Comparison of ENCODE assay signal across 1 cellular context in the genomic region with DNA sequence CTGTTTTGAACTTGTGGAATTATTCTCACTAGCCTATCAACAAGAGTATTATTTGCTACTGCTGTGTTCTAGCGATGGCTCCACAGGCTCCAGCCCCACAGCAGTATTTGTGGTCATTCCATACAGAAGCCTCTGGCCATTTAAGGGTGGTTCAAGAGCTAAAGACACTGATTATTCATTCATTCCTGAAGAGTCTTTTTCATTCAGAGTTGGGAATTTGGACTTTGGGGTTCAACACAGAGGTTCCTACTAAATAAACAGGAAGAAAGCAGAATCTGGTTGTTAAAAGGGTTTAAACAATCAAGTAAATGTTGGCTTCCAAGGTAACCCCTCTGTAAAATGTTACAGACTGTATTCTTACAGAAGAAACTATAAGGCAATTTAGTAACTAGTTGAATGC.
A peak's percentile ranks its signal among the peaks of the same experiment; 100 is the strongest.
TF ChIP-seq lines count a peak whose summit lies in the region.

No MANE protein-coding gene starts in this region.

TF ChIP-seq in HepG2, 621 proteins besides CTCF, POLR2A, EP300 and RAD21 (continued from another document and continues in another):
- TF ChIP-seq, protein P1, sequence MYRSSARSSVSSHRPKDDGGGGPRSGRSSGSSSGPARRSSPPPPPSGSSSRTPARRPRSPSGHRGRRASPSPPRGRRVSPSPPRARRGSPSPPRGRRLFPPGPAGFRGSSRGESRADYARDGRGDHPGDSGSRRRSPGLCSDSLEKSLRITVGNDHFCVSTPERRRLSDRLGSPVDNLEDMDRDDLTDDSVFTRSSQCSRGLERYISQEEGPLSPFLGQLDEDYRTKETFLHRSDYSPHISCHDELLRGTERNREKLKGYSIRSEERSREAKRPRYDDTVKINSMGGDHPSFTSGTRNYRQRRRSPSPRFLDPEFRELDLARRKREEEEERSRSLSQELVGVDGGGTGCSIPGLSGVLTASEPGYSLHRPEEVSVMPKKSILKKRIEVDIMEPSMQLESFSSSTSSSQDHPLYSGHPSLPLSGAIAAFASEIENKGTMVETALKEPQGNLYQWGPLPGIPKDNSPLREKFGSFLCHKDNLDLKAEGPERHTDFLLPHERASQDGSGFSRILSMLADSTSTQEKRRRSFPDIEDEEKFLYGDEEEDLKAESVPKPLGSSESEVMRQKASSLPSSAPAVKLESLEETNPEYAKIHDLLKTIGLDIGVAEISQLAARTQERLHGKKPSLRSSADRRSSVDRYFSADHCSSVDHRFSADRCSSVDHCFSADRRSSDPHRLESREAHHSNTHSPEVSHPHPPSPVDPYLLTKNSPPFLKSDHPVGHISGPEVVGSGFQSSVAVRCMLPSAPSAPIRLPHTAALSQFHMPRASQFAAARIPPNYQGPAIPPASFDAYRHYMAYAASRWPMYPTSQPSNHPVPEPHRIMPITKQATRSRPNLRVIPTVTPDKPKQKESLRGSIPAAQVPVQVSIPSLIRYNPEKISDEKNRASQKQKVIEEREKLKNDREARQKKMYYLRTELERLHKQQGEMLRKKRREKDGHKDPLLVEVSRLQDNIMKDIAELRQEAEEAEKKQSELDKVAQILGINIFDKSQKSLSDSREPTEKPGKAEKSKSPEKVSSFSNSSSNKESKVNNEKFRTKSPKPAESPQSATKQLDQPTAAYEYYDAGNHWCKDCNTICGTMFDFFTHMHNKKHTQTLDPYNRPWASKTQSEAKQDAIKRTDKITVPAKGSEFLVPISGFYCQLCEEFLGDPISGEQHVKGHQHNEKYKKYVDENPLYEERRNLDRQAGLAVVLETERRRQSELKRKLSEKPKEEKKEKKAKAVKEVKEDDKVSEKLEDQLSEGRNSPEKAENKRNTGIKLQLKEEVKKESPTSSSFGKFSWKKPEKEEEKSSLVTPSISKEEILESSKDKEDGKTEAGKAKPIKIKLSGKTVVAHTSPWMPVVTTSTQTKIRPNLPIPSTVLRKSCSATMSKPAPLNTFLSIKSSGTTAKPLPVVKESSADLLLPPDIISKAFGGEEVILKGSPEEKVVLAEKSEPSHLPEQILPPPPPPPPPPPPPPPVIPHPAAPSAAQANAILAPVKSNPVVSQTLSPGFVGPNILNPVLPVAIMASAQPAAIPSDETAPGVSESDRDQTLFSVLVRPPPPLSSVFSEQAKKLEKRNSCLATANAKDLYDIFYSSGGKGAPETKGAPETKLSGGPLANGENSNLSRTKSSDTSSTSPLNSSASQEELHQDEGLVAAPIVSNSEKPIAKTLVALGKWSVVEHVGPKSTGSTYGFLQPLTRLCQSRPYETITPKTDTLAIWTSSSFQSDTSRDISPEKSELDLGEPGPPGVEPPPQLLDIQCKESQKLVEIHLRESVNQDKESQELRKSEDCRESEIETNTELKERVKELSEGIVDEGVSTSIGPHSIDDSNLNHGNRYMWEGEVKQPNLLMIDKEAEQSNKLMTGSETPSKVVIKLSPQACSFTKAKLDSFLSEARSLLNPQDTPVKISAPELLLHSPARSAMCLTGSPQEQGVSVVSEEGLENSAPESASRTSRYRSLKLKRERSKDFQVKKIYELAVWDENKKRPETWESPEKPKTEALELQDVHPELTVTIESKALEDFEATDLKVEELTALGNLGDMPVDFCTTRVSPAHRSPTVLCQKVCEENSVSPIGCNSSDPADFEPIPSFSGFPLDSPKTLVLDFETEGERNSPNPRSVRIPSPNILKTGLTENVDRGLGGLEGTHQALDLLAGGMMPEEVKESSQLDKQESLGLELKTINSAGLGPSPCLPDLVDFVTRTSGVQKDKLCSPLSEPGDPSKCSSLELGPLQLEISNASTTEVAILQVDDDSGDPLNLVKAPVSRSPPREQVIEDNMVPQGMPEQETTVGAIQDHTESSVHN (CRISPR knock-in tag; IDR thresholded peaks at IDR 0.05) = no peak
- no peak for TF ChIP-seq CEBPZ (IDR thresholded peaks at IDR 0.05; ENCODE audit: low read length)
- TF ChIP-seq POGZ (CRISPR knock-in tag; IDR thresholded peaks at IDR 0.05) = peak; percentile 38; the same call in 1 of the 2 replicates
- no peak for TF ChIP-seq TGIF2 (CRISPR knock-in tag; IDR thresholded peaks at IDR 0.05)
- TF ChIP-seq ZFP1 (CRISPR knock-in tag; IDR thresholded peaks at IDR 0.05) = no peak
- TF ChIP-seq PLRG1 (conservative IDR thresholded peaks at IDR 0.05) = no peak
- no peak for TF ChIP-seq CHCHD3 (CRISPR knock-in tag; IDR thresholded peaks at IDR 0.05)
- TF ChIP-seq PHF21A (CRISPR knock-in tag; IDR thresholded peaks at IDR 0.05) = peak; percentile 52
- peak; percentile 84; the same call in 1 of the 2 replicates for TF ChIP-seq NCOR1 (IDR thresholded peaks at IDR 0.05; ENCODE audit: borderline replicate concordance, low read length)
- no peak for TF ChIP-seq KAT2B (IDR thresholded peaks at IDR 0.05; ENCODE audit: borderline replicate concordance, low read depth, low read length)
- TF ChIP-seq ZNF740 (CRISPR knock-in tag; IDR thresholded peaks at IDR 0.05) = no peak
- TF ChIP-seq, protein P2, sequence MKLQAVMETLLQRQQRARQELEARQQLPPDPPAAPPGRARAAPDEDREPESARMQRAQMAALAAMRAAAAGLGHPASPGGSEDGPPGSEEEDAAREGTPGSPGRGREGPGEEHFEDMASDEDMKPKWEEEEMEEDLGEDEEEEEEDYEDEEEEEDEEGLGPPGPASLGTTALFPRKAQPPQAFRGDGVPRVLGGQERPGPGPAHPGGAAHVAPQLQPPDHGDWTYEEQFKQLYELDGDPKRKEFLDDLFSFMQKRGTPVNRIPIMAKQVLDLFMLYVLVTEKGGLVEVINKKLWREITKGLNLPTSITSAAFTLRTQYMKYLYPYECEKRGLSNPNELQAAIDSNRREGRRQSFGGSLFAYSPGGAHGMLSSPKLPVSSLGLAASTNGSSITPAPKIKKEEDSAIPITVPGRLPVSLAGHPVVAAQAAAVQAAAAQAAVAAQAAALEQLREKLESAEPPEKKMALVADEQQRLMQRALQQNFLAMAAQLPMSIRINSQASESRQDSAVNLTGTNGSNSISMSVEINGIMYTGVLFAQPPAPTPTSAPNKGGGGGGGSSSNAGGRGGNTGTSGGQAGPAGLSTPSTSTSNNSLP (IDR thresholded peaks at IDR 0.05; ENCODE audit: low read depth, low read length) = peak; percentile 83
- TF ChIP-seq ZBTB8A (CRISPR knock-in tag; IDR thresholded peaks at IDR 0.05; ENCODE audit: borderline replicate concordance, low read depth) = no peak
- TF ChIP-seq, protein P3, sequence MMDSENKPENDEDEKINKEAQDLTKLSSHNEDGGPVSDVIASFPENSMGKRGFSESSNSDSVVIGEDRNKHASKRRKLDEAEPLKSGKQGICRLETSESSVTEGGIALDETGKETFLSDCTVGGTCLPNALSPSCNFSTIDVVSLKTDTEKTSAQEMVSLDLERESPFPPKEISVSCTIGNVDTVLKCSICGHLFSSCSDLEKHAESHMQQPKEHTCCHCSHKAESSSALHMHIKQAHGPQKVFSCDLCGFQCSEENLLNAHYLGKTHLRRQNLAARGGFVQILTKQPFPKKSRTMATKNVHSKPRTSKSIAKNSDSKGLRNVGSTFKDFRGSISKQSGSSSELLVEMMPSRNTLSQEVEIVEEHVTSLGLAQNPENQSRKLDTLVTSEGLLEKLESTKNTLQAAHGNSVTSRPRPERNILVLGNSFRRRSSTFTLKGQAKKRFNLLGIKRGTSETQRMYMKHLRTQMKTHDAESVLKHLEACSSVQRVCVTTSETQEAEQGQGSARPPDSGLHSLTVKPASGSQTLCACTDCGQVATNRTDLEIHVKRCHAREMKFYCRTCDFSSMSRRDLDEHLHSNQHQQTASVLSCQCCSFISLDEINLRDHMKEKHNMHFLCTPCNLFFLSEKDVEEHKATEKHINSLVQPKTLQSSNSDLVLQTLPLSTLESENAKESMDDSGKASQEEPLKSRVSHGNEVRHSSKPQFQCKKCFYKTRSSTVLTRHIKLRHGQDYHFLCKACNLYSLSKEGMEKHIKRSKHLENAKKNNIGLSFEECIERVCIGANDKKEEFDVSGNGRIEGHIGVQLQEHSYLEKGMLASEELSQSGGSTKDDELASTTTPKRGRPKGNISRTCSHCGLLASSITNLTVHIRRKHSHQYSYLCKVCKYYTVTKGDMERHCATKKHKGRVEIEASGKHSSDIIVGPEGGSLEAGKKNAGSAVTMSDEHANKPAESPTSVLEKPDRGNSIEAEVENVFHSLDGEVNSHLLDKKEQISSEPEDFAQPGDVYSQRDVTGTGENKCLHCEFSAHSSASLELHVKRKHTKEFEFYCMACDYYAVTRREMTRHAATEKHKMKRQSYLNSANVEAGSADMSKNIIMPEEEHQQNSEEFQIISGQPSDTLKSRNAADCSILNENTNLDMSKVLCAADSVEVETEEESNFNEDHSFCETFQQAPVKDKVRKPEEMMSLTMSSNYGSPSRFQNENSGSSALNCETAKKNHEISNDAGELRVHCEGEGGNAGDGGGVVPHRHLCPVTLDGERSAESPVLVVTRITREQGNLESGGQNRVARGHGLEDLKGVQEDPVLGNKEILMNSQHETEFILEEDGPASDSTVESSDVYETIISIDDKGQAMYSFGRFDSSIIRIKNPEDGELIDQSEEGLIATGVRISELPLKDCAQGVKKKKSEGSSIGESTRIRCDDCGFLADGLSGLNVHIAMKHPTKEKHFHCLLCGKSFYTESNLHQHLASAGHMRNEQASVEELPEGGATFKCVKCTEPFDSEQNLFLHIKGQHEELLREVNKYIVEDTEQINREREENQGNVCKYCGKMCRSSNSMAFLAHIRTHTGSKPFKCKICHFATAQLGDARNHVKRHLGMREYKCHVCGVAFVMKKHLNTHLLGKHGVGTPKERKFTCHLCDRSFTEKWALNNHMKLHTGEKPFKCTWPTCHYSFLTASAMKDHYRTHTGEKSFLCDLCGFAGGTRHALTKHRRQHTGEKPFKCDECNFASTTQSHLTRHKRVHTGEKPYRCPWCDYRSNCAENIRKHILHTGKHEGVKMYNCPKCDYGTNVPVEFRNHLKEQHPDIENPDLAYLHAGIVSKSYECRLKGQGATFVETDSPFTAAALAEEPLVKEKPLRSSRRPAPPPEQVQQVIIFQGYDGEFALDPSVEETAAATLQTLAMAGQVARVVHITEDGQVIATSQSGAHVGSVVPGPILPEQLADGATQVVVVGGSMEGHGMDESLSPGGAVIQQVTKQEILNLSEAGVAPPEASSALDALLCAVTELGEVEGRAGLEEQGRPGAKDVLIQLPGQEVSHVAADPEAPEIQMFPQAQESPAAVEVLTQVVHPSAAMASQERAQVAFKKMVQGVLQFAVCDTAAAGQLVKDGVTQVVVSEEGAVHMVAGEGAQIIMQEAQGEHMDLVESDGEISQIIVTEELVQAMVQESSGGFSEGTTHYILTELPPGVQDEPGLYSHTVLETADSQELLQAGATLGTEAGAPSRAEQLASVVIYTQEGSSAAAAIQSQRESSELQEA (CRISPR knock-in tag; IDR thresholded peaks at IDR 0.05; ENCODE audit: not compliant biosample characterization) = no peak
- TF ChIP-seq ZSCAN21 (CRISPR knock-in tag; IDR thresholded peaks at IDR 0.05; ENCODE audit: borderline replicate concordance) = no peak
- TF ChIP-seq NFE2 (CRISPR knock-in tag; IDR thresholded peaks at IDR 0.05) = no peak
- no peak for TF ChIP-seq SOX13 (IDR thresholded peaks at IDR 0.05)
- peak in 1 of 2 experiments; percentile 75; a peak in 2 of 4 replicates for TF ChIP-seq SOX13 (CRISPR knock-in tag; conservative IDR thresholded peaks at IDR 0.05 in 1 of 2, IDR thresholded peaks at IDR 0.05 in 1 of 2)
- no peak for TF ChIP-seq PRDM10 (CRISPR knock-in tag; IDR thresholded peaks at IDR 0.05; ENCODE audit: low read depth)
- TF ChIP-seq TOPORS (CRISPR knock-in tag; IDR thresholded peaks at IDR 0.05) = no peak
- TF ChIP-seq FOXJ3 (CRISPR knock-in tag; IDR thresholded peaks at IDR 0.05; ENCODE audit: borderline replicate concordance) = peak; percentile 60; the same call in 1 of the 2 replicates
- peak; percentile 49 for TF ChIP-seq PPARG (CRISPR knock-in tag; conservative IDR thresholded peaks at IDR 0.05)
- TF ChIP-seq RXRB (CRISPR knock-in tag; IDR thresholded peaks at IDR 0.05; ENCODE audit: borderline replicate concordance) = peak; percentile 84
- no peak for TF ChIP-seq ZNF546 (CRISPR knock-in tag; conservative IDR thresholded peaks at IDR 0.05)
- peak; percentile 36; the same call in 1 of the 2 replicates for TF ChIP-seq KAT8 (CRISPR knock-in tag; IDR thresholded peaks at IDR 0.05)
